ENCODE assay signal across 10 cellular contexts in genomic region chr11:63869686-63870085, GRCh38. TPM values are rescaled to one million over a fixed set of nuclear protein-coding genes. Genes with fewer than 3 reads are reported as not detected.
DNase-seq lines count a peak whose midpoint lies in the region; ATAC-seq and TF ChIP-seq lines count a peak whose summit lies in the region.
"Had no signal": no experiment of that assay in that cellular context is flagged by ENCODE, and none has a peak within 500 bp of the region (broad histone marks: within the 10 kb centered on the region; RNA-seq: fewer than 3 reads in every experiment).

No MANE protein-coding gene starts in this region.

- intact Hi-C loops in naive thymus-derived CD4-positive, alpha-beta T cell (cut with micrococcal nuclease), result loop anchor here in 1 of 2 donors (2.0 kb wide), 1 partner anchor 37 kb away; no protein-coding TSS in a partner anchor

- peak overlapping the region in 6 of 10 experiments; percentile 20 to 63 (median 53); a peak in 11 of 20 replicates for H3K4me3 ChIP-seq in BLaER1 treated with 17β-estradiol and CSF1 and Interleukin-3, amounts not matched to agents 10 nM and 100 nM
- peak overlapping the region; percentile 17 for H3K4me3 ChIP-seq in LNCaP clone FGC (ENCODE audit: low read depth, low read length)
- H3K4me3 ChIP-seq in naive thymus-derived CD4-positive, alpha-beta T cell (ENCODE audit: low read length), result peak overlapping the region; percentile 10
- H3K4me3 ChIP-seq in gastroesophageal sphincter, result no peak overlapping the region
- H3K4me3 ChIP-seq: SJSA1 had no signal

- peaks cover 39 to 99% (median 88%) of the 10 kb centered on the region in 11 experiments for H4K20me1 ChIP-seq in BLaER1 treated with 17β-estradiol and CSF1 and Interleukin-3, amounts not matched to agents 10 nM and 100 nM

- DNase-seq in LNCaP clone FGC (ENCODE audit: low read depth) (no peak), DMS 273 (lab: John Stamatoyannopoulos, UW; ENCODE audit: unreplicated experiment) (no peak), germinal center (ENCODE audit: low spot score) (no peak)
- DNase-seq in activated naive CD4-positive, alpha-beta T cell treated with anti-CD3 and anti-CD28 coated beads, Interleukin-2, amount 10 ng/mL, durations not matched to agents 7 days and 5 days, result peak; percentile 77
- DNase-seq in naive thymus-derived CD4-positive, alpha-beta T cell, result peak in 7 of 9 donors; percentile 50 to 69 (median 59)

- CTCF ChIA-PET in activated naive CD4-positive, alpha-beta T cell treated with anti-CD3 and anti-CD28 coated beads, Interleukin-2, amount 10 ng/mL, durations not matched to agents 7 days and 5 days (lab: Charles Lee), result interaction anchor here (1.1 to 1.8 kb wide), 6 partner anchors 14 to 76 kb away, joined by 4 to 7 read pairs (median 4); partner anchors contain the start of gene MARK2
- CTCF ChIA-PET in naive thymus-derived CD4-positive, alpha-beta T cell (lab: Charles Lee), result interaction anchor here (1.1 to 1.5 kb wide), 3 partner anchors 31 to 33 kb away, joined by 3 to 7 read pairs (median 4); partner anchors contain the start of gene MARK2

- 40 to 100% methylated on average over 2 to 3 of the region's 8 CpGs for WGBS in gastroesophageal sphincter (ENCODE audit: low coverage in 1 of 2), 2 donors

- no peaks in the 10 kb centered on the region for H3K27me3 ChIP-seq in BLaER1 treated with 17β-estradiol and CSF1 and Interleukin-3, amounts not matched to agents 10 nM and 100 nM
- no peaks in the 10 kb centered on the region for H3K27me3 ChIP-seq in naive thymus-derived CD4-positive, alpha-beta T cell (ENCODE audit: control insufficient read depth in 2 of 2, insufficient read depth in 2 of 2, low read length in 2 of 2)
- H3K27me3 ChIP-seq in gastroesophageal sphincter, result no peaks in the 10 kb centered on the region
- H3K27me3 ChIP-seq: SJSA1 had no signal

- peak overlapping the region; percentile 23 to 74 (median 51); a peak in 18 of 22 replicates for H3K9ac ChIP-seq in BLaER1 treated with 17β-estradiol and CSF1 and Interleukin-3, amounts not matched to agents 10 nM and 100 nM

- TF ChIP-seq POLR2A in gastroesophageal sphincter (IDR thresholded peaks at IDR 0.05), result no peak

- TF ChIP-seq CTCF in LNCaP clone FGC (IDR thresholded peaks at IDR 0.05; ENCODE audit: control insufficient read depth, extremely low read depth, insufficient read depth) (no peak), gastroesophageal sphincter (IDR thresholded peaks at IDR 0.05) (no peak)

- peak overlapping the region in 10 of 11 experiments; percentile 10 to 83 (median 72); a peak in 19 of 22 replicates for H3K27ac ChIP-seq in BLaER1 treated with 17β-estradiol and CSF1 and Interleukin-3, amounts not matched to agents 10 nM and 100 nM
- H3K27ac ChIP-seq in naive thymus-derived CD4-positive, alpha-beta T cell (ENCODE audit: low read depth, low read length), result peak overlapping the region; percentile 21
- peak overlapping the region in 2 of 4 donors; percentile 4 to 13 for H3K27ac ChIP-seq in gastroesophageal sphincter
- H3K27ac ChIP-seq: SJSA1 had no signal

- no peak for TF ChIP-seq EP300 in gastroesophageal sphincter (IDR thresholded peaks at IDR 0.05)

- peaks cover 97 to 100% (median 99%) of the 10 kb centered on the region in 10 experiments for H3K4me1 ChIP-seq in BLaER1 treated with 17β-estradiol and CSF1 and Interleukin-3, amounts not matched to agents 10 nM and 100 nM
- peaks cover 80 to 86% of the 10 kb centered on the region in 2 donors for H3K4me1 ChIP-seq in naive thymus-derived CD4-positive, alpha-beta T cell (ENCODE audit: control insufficient read depth in 2 of 2, insufficient read depth in 2 of 2, low read length in 2 of 2)
- peaks cover 2 to 100% (median 58%) of the 10 kb centered on the region in 3 donors for H3K4me1 ChIP-seq in gastroesophageal sphincter

- peaks cover 55% of the 10 kb centered on the region for H3K36me3 Mint-ChIP-seq in activated naive CD4-positive, alpha-beta T cell treated with anti-CD3 and anti-CD28 coated beads, Interleukin-2, amount 10 ng/mL, durations not matched to agents 7 days and 5 days
- peaks cover 0 to 20% (median 3%) of the 10 kb centered on the region in 5 donors for H3K36me3 Mint-ChIP-seq in naive thymus-derived CD4-positive, alpha-beta T cell

- peaks cover 4 to 38% (median 27%) of the 10 kb centered on the region in 11 experiments; a peak in 17 of 22 replicates for H3K36me3 ChIP-seq in BLaER1 treated with 17β-estradiol and CSF1 and Interleukin-3, amounts not matched to agents 10 nM and 100 nM
- no peaks in the 10 kb centered on the region for H3K36me3 ChIP-seq in naive thymus-derived CD4-positive, alpha-beta T cell (ENCODE audit: control insufficient read depth in 2 of 3, insufficient read depth in 3 of 3, low read length in 3 of 3)
- no peaks in the 10 kb centered on the region for H3K36me3 ChIP-seq in gastroesophageal sphincter

- H3K27me3 Mint-ChIP-seq in activated naive CD4-positive, alpha-beta T cell treated with anti-CD3 and anti-CD28 coated beads, Interleukin-2, amount 10 ng/mL, durations not matched to agents 7 days and 5 days, result no peaks in the 10 kb centered on the region
- H3K27me3 Mint-ChIP-seq in naive thymus-derived CD4-positive, alpha-beta T cell, result no peaks in the 10 kb centered on the region

- peak; percentile 37 for ATAC-seq in naive thymus-derived CD4-positive, alpha-beta T cell
- ATAC-seq in HG03439 (IDR thresholded peaks at IDR 0.05; ENCODE audit: unreplicated experiment), result no peak
- no peak for ATAC-seq in gastroesophageal sphincter

- H3K9me3 Mint-ChIP-seq in activated naive CD4-positive, alpha-beta T cell treated with anti-CD3 and anti-CD28 coated beads, Interleukin-2, amount 10 ng/mL, durations not matched to agents 7 days and 5 days, result no peaks in the 10 kb centered on the region
- peaks cover 0 to 1% (median 0%) of the 10 kb centered on the region in 11 donors for H3K9me3 Mint-ChIP-seq in naive thymus-derived CD4-positive, alpha-beta T cell
- H3K9me3 Mint-ChIP-seq: activated naive CD4-positive, alpha-beta T cell treated with anti-CD3 and anti-CD28 coated beads, Interleukin-2, amount 50 U/mL, for 72 hours had no signal

- no peaks in the 10 kb centered on the region for H3K9me3 ChIP-seq in BLaER1 treated with 17β-estradiol and CSF1 and Interleukin-3, amounts not matched to agents 10 nM and 100 nM (replicated peaks in 1 of 11)
- no peaks in the 10 kb centered on the region for H3K9me3 ChIP-seq in naive thymus-derived CD4-positive, alpha-beta T cell (ENCODE audit: control insufficient read depth in 2 of 3, low read length in 3 of 3)
- no peaks in the 10 kb centered on the region for H3K9me3 ChIP-seq in gastroesophageal sphincter
- H3K9me3 ChIP-seq: SJSA1 had no signal

- peak overlapping the region; percentile 50 for H3K4me3 Mint-ChIP-seq in activated naive CD4-positive, alpha-beta T cell treated with anti-CD3 and anti-CD28 coated beads, Interleukin-2, amount 10 ng/mL, durations not matched to agents 7 days and 5 days
- H3K4me3 Mint-ChIP-seq in naive thymus-derived CD4-positive, alpha-beta T cell, result peak overlapping the region; percentile 61 to 84 (median 78)

- H3K4me2 ChIP-seq in BLaER1 treated with 17β-estradiol and CSF1 and Interleukin-3, amounts not matched to agents 10 nM and 100 nM, result peak overlapping the region; percentile 51 to 99 (median 91)

- POLR2A ChIA-PET in naive thymus-derived CD4-positive, alpha-beta T cell (lab: Charles Lee), result interaction anchor here (1.3 to 2.4 kb wide), 5 partner anchors 10 to 31 kb away, joined by 4 to 11 read pairs (median 5); partner anchors contain the start of gene MARK2

- peaks cover 93% of the 10 kb centered on the region for H3K4me1 Mint-ChIP-seq in activated naive CD4-positive, alpha-beta T cell treated with anti-CD3 and anti-CD28 coated beads, Interleukin-2, amount 10 ng/mL, durations not matched to agents 7 days and 5 days
- peaks cover 73 to 98% (median 91%) of the 10 kb centered on the region in 7 donors for H3K4me1 Mint-ChIP-seq in naive thymus-derived CD4-positive, alpha-beta T cell

- peak overlapping the region; percentile 83 for H3K27ac Mint-ChIP-seq in activated naive CD4-positive, alpha-beta T cell treated with anti-CD3 and anti-CD28 coated beads, Interleukin-2, amount 10 ng/mL, durations not matched to agents 7 days and 5 days
- peak overlapping the region; percentile 66 to 95 (median 91) for H3K27ac Mint-ChIP-seq in naive thymus-derived CD4-positive, alpha-beta T cell

RNA-seq across cellular contexts. Expression of gene MARK2, which starts 30.8 kb away (rescaled TPM):
- 10 to 100 TPM; 42.3 to 69.1 (median 56.8) TPM for total RNA-seq in naive thymus-derived CD4-positive, alpha-beta T cell
- 10 to 100 TPM; 29.4 to 64.5 TPM for polyA plus RNA-seq in naive thymus-derived CD4-positive, alpha-beta T cell
- 10 to 100 TPM; 17.4 to 42.5 (median 23.8) TPM for total RNA-seq in gastroesophageal sphincter

RNA-seq across cellular contexts. Expression of gene RCOR2, which starts 47.3 kb away (rescaled TPM):
- under 1 TPM in 1 of 5 experiments, not detected in 4; 0.07 TPM for total RNA-seq in naive thymus-derived CD4-positive, alpha-beta T cell
- polyA plus RNA-seq in naive thymus-derived CD4-positive, alpha-beta T cell, result not detected
- under 1 TPM in 3 of 4 donors, not detected in 1; 0.16 to 0.74 (median 0.58) TPM for total RNA-seq in gastroesophageal sphincter

RNA-seq across cellular contexts. Expression of gene SPINDOC, which starts 56.4 kb away (rescaled TPM):
- 10 to 100 TPM in 2 of 5 experiments, 1 to 10 TPM in 3; 6.6 to 42.2 (median 9.3) TPM for total RNA-seq in naive thymus-derived CD4-positive, alpha-beta T cell
- polyA plus RNA-seq in naive thymus-derived CD4-positive, alpha-beta T cell, result under 1 TPM; 0.22 to 0.53 TPM
- total RNA-seq in gastroesophageal sphincter, result 10 to 100 TPM; 14.3 to 18.6 (median 15.5) TPM

Comparison
In these comparisons a context has a peak if more than half of its experiments do, and no peak if none do; other contexts are left out.
1. H3K4me3 ChIP-seq: peak in BLaER1 treated with 17β-estradiol and CSF1 and Interleukin-3, amounts not matched to agents 10 nM and 100 nM (6 of 10), LNCaP clone FGC (single experiment) and naive thymus-derived CD4-positive, alpha-beta T cell (single experiment); none in gastroesophageal sphincter (0 of 2).
2. DNase-seq: peak in activated naive CD4-positive, alpha-beta T cell treated with anti-CD3 and anti-CD28 coated beads, Interleukin-2, amount 10 ng/mL, durations not matched to agents 7 days and 5 days (single experiment) and naive thymus-derived CD4-positive, alpha-beta T cell (7 of 9); none in LNCaP clone FGC (single experiment), DMS 273 (single experiment) and germinal center (single experiment).